16 cellular contexts compared by ENCODE assay signal in the genomic region with DNA sequence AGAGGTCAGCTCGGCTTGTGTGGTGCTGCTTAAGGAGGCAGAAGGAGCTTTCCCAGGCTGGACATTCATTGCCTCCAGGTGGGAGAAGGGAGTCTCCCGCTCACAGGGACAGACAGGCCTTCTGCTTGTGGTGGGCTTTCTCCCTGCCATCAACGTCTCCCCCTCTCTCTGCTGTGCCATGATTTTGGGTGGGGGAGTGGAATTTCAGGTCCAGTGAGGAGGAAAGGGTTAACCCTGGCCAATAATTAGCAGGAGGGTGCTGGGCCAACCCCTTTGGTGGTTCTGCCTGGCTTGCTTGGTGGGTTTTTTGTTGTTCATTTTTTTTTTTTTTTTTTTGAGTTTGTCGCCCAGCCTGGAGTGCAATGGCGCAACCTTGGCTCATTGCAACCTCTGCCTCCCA.
DNase-seq lines count a peak whose midpoint lies in the region; ATAC-seq and TF ChIP-seq lines count a peak whose summit lies in the region.
"Had no signal": no experiment of that assay in that cellular context is flagged by ENCODE, and none has a peak within 500 bp of the region (broad histone marks: within the 10 kb centered on the region; RNA-seq: fewer than 3 reads in every experiment).

No MANE protein-coding gene starts in this region.

- H3K27me3 Mint-ChIP-seq in progenitor cell of endocrine pancreas = peaks cover 31% of the 10 kb centered on the region

- dilution Hi-C loops in IMR-90 (cut with HindIII; ENCODE audit: low sequenced_read_pairs, unreplicated experiment) = no loop called here

- no peak for ATAC-seq in IMR-90 (ENCODE audit: low read depth)

- H4K20me1 ChIP-seq in IMR-90 (ENCODE audit: insufficient read depth, low read length) = no peaks in the 10 kb centered on the region
- H4K20me1 ChIP-seq: BLaER1 treated with 17β-estradiol and CSF1 and Interleukin-3, amounts not matched to agents 10 nM and 100 nM had no signal

- DNase-seq in AG04450 (ENCODE audit: low read depth, low spot score) = no peak
- no peak for DNase-seq in IMR-90
- peak; percentile 51 for DNase-seq in left kidney (ENCODE audit: low read depth, low spot score)
- no peak for DNase-seq in trophoblast cell
- no peak for DNase-seq in epidermal melanocyte (ENCODE audit: insufficient read length, low spot score)
- no peak for DNase-seq in prostate gland (ENCODE audit: low spot score)
- DNase-seq in head of caudate nucleus = no peak
- no peak for DNase-seq in progenitor cell of endocrine pancreas (ENCODE audit: low spot score, unreplicated experiment)
- DNase-seq: 8988T; CD4-positive, CD25-positive, alpha-beta regulatory T cell; DMS53; GF-D8; GOT3 had no signal

- no peak for TF ChIP-seq POLR2A in IMR-90 (IDR thresholded peaks at IDR 0.05; ENCODE audit: low read depth, low read length)
- TF ChIP-seq POLR2A in prostate gland (IDR thresholded peaks at IDR 0.05) = no peak

- peak overlapping the region; percentile 55 for H4K91ac ChIP-seq in IMR-90 (ENCODE audit: insufficient read depth, low read depth, low read length)
- H4K91ac ChIP-seq in trophoblast cell (ENCODE audit: low read depth, low read length) = no peak overlapping the region

- no peak overlapping the region for H3K4me3 Mint-ChIP-seq in progenitor cell of endocrine pancreas (ENCODE audit: low read depth)
- H3K4me3 Mint-ChIP-seq: CD4-positive, CD25-positive, alpha-beta regulatory T cell; H9; IgD-negative memory B cell had no signal

- H3K79me2 ChIP-seq in trophoblast cell (ENCODE audit: control insufficient read depth, insufficient read depth, low read length, poor library complexity) = no peaks in the 10 kb centered on the region

- H3K4me2 ChIP-seq in IMR-90 (ENCODE audit: low read depth, low read length) = no peak overlapping the region
- H3K4me2 ChIP-seq in trophoblast cell (ENCODE audit: low read length) = no peak overlapping the region

- no CpG with 5 or more reads among the region's 5 CpGs for WGBS in IMR-90 (ENCODE audit: extremely low coverage in 2 of 2, insufficient read length in 1 of 2), 2 experiments
- WGBS in trophoblast cell (ENCODE audit: extremely low coverage, insufficient coverage, insufficient read length) = no CpG with 5 or more reads among the region's 5 CpGs
- WGBS in prostate gland = 89% methylated on average over 5 of the region's 5 CpGs

- BruUV-seq in IMR-90 (replicated peaks; lab: Mats Ljungman, UMichigan) = no TSS peak

- in situ Hi-C loops in IMR-90 (cut with MboI; ENCODE audit: low sequenced_read_pairs) = no loop called here

- H3K9me1 ChIP-seq in IMR-90 (ENCODE audit: insufficient read depth, low read length) = peaks cover 17% of the 10 kb centered on the region

- intact Hi-C loops in IMR-90 (cut with micrococcal nuclease) = loop anchor here (1.0 kb wide), 1 partner anchor 73 kb away; no protein-coding TSS in a partner anchor
- intact Hi-C loops in prostate gland (cut with DNase I) = no loop called here
- intact Hi-C loops in head of caudate nucleus (cut with DNase I) = no loop called here

- H3K9me3 Mint-ChIP-seq in progenitor cell of endocrine pancreas (ENCODE audit: low read depth) = no peaks in the 10 kb centered on the region
- H3K9me3 Mint-ChIP-seq: H9, IgD-negative memory B cell had no signal

- H3K4me1 Mint-ChIP-seq in progenitor cell of endocrine pancreas (ENCODE audit: low read depth) = peaks cover 1% of the 10 kb centered on the region

- no peak overlapping the region for H3K27ac Mint-ChIP-seq in progenitor cell of endocrine pancreas
- H3K27ac Mint-ChIP-seq: CD4-positive, CD25-positive, alpha-beta regulatory T cell had no signal

- POLR2A ChIA-PET in AG04450 (lab: Yijun Ruan, JAX) (interaction anchor here (1.9 kb wide), 1 partner anchor 19 kb away, joined by 10 read pairs; no protein-coding TSS in a partner anchor), IMR-90 (lab: Charles Lee; ENCODE audit: unreplicated experiment) (no interaction called here)

- H4K8ac ChIP-seq in IMR-90 (ENCODE audit: low read depth in 2 of 2, low read length in 2 of 2) = peak overlapping the region; percentile 65 to 82; a peak in 3 of 4 replicates
- no peak overlapping the region for H4K8ac ChIP-seq in trophoblast cell (ENCODE audit: low read depth, low read length)

- no peak overlapping the region for H2AK9ac ChIP-seq in IMR-90 (replicated peaks; ENCODE audit: low read depth, low read length, poor library complexity)

- H3K9me3 ChIP-seq in AG04450 (ENCODE audit: control insufficient read depth, insufficient read depth, low read length) (no peaks in the 10 kb centered on the region; the same call in 1 of the 2 replicates), IMR-90 (ENCODE audit: control insufficient read depth, insufficient read depth, low read length) (no peaks in the 10 kb centered on the region), trophoblast cell (ENCODE audit: insufficient read depth, low read depth, low read length) (peaks cover 3% of the 10 kb centered on the region), prostate gland (no peaks in the 10 kb centered on the region)
- H3K9me3 ChIP-seq: BLaER1 treated with 17β-estradiol and CSF1 and Interleukin-3, amounts not matched to agents 10 nM and 100 nM had no signal

- H3K36me3 ChIP-seq in IMR-90 (ENCODE audit: control insufficient read depth, insufficient read depth, low read length) = no peaks in the 10 kb centered on the region
- H3K36me3 ChIP-seq in trophoblast cell (ENCODE audit: control insufficient read depth in 1 of 2, insufficient read depth in 2 of 2, low read length in 2 of 2) = no peaks in the 10 kb centered on the region
- no peaks in the 10 kb centered on the region for H3K36me3 ChIP-seq in prostate gland
- H3K36me3 ChIP-seq: BLaER1 treated with 17β-estradiol and CSF1 and Interleukin-3, amounts not matched to agents 10 nM and 100 nM had no signal

- H3K23ac ChIP-seq in IMR-90 (ENCODE audit: low read depth, low read length) = no peak overlapping the region
- H3K23ac ChIP-seq in trophoblast cell (ENCODE audit: low read length) = no peak overlapping the region

- H3K9ac ChIP-seq in IMR-90 (ENCODE audit: low read depth, low read length) (no peak overlapping the region), trophoblast cell (ENCODE audit: low read length) (no peak overlapping the region)
- H3K9ac ChIP-seq: BLaER1 treated with 17β-estradiol and CSF1 and Interleukin-3, amounts not matched to agents 10 nM and 100 nM had no signal

- H3K27me3 ChIP-seq in AG04450 (ENCODE audit: control insufficient read depth, insufficient read depth, low read length) = no peaks in the 10 kb centered on the region
- H3K27me3 ChIP-seq in IMR-90 (ENCODE audit: control insufficient read depth, insufficient read depth, low read length) = no peaks in the 10 kb centered on the region
- H3K27me3 ChIP-seq in trophoblast cell (ENCODE audit: insufficient read depth, low read length) = no peaks in the 10 kb centered on the region
- H3K27me3 ChIP-seq in prostate gland (replicated peaks; ENCODE audit: insufficient read depth) = no peaks in the 10 kb centered on the region

- H2AFZ ChIP-seq in IMR-90 (replicated peaks; ENCODE audit: low read length, poor library complexity) (no peak overlapping the region), trophoblast cell (ENCODE audit: insufficient read depth, low read length, poor library complexity) (no peak overlapping the region)

- H2BK5ac ChIP-seq in IMR-90 (ENCODE audit: low read depth, low read length, poor library complexity, severe bottlenecking) (peak overlapping the region; percentile 68), trophoblast cell (ENCODE audit: low read depth, low read length, poor library complexity) (no peak overlapping the region)

- H3K4me1 ChIP-seq in IMR-90 (ENCODE audit: control insufficient read depth, insufficient read depth, low read length) (peaks cover 29% of the 10 kb centered on the region), trophoblast cell (ENCODE audit: control insufficient read depth in 1 of 2, insufficient read depth in 2 of 2, low read length in 2 of 2) (peaks cover 24 to 25% of the 10 kb centered on the region in 2 experiments), prostate gland (replicated peaks) (no peaks in the 10 kb centered on the region)

- no peak for TF ChIP-seq RAD21 in IMR-90 (IDR thresholded peaks at IDR 0.05; ENCODE audit: low read length)

- no peaks in the 10 kb centered on the region for H3K36me3 Mint-ChIP-seq in progenitor cell of endocrine pancreas (ENCODE audit: insufficient read depth)
- H3K36me3 Mint-ChIP-seq: CD4-positive, CD25-positive, alpha-beta regulatory T cell; IgD-negative memory B cell had no signal

- peak overlapping the region; percentile 86 for H3K4ac ChIP-seq in IMR-90 (ENCODE audit: low read depth, low read length)
- H3K4ac ChIP-seq in trophoblast cell (ENCODE audit: low read depth, low read length) = no peak overlapping the region

- TF ChIP-seq CTCF in AG04450 (IDR thresholded peaks at IDR 0.05; ENCODE audit: low read depth, low read length) (no peak), IMR-90 (conservative IDR thresholded peaks at IDR 0.05; ENCODE audit: low read depth, low read length) (no peak), prostate gland (IDR thresholded peaks at IDR 0.05) (no peak), progenitor cell of endocrine pancreas (IDR thresholded peaks at IDR 0.05; ENCODE audit: unreplicated experiment) (no peak)

- peak overlapping the region; percentile 94 for H2BK120ac ChIP-seq in IMR-90 (ENCODE audit: low read depth, low read length)
- no peak overlapping the region for H2BK120ac ChIP-seq in trophoblast cell (ENCODE audit: insufficient read depth, low read length, poor library complexity)

- no peak overlapping the region for H3K4me3 ChIP-seq in AG04450 (ENCODE audit: low read depth, low read length)
- no peak overlapping the region for H3K4me3 ChIP-seq in IMR-90 (ENCODE audit: insufficient read depth, low read depth, low read length)
- no peak overlapping the region for H3K4me3 ChIP-seq in trophoblast cell (ENCODE audit: low read depth, low read length)
- no peak overlapping the region for H3K4me3 ChIP-seq in prostate gland
- H3K4me3 ChIP-seq: BLaER1 treated with 17β-estradiol and CSF1 and Interleukin-3, amounts not matched to agents 10 nM and 100 nM had no signal

- H2BK15ac ChIP-seq in IMR-90 (ENCODE audit: low read depth, low read length) = peak overlapping the region; percentile 35; the same call in 1 of the 3 replicates

- H3K79me1 ChIP-seq in IMR-90 (ENCODE audit: low read depth in 1 of 2, low read length in 2 of 2) (peaks cover 3% of the 10 kb centered on the region in 2 experiments; a peak in 2 of 4 replicates), trophoblast cell (ENCODE audit: low read length) (peaks cover 11% of the 10 kb centered on the region)

- peak overlapping the region; percentile 30; the same call in 1 of the 2 replicates for H3K18ac ChIP-seq in IMR-90 (ENCODE audit: low read depth, low read length)
- no peak overlapping the region for H3K18ac ChIP-seq in trophoblast cell (ENCODE audit: low read length)

- H4K5ac ChIP-seq in IMR-90 (ENCODE audit: low read depth, low read length) = peak overlapping the region; percentile 24; the same call in 1 of the 2 replicates

- H2AK5ac ChIP-seq in IMR-90 (ENCODE audit: low read depth, low read length) (peak overlapping the region; percentile 97), trophoblast cell (ENCODE audit: low read length) (no peak overlapping the region)

- H2BK20ac ChIP-seq in IMR-90 (ENCODE audit: low read depth, low read length) = peak overlapping the region; percentile 80

- H3K14ac ChIP-seq in IMR-90 (replicated peaks; ENCODE audit: low read depth, low read length) (peak overlapping the region; percentile 77), trophoblast cell (ENCODE audit: low read length) (no peak overlapping the region)

- peak overlapping the region; percentile 13 for H2BK12ac ChIP-seq in trophoblast cell (ENCODE audit: low read length)

- no peak overlapping the region for H4K12ac ChIP-seq in trophoblast cell (ENCODE audit: low read depth, low read length)

- H3K56ac ChIP-seq in IMR-90 (ENCODE audit: extremely low read depth, insufficient read depth, low read length) = no peak overlapping the region

- H3K27ac ChIP-seq in AG04450 (ENCODE audit: low read depth, low read length) (peak overlapping the region; percentile 1), IMR-90 (ENCODE audit: insufficient read depth, low read length) (peak overlapping the region; percentile 28; the same call in 1 of the 2 replicates), trophoblast cell (ENCODE audit: low read depth, low read length) (no peak overlapping the region), prostate gland (no peak overlapping the region)
- H3K27ac ChIP-seq: BLaER1 treated with 17β-estradiol and CSF1 and Interleukin-3, amounts not matched to agents 10 nM and 100 nM had no signal

- CTCF ChIA-PET in AG04450 (lab: Charles Lee) (interaction anchor here (0.6 to 4.6 kb wide), 3 partner anchors 164 to 188 kb away, joined by 3 to 31 read pairs (median 7); no protein-coding TSS in a partner anchor), IMR-90 (lab: Yijun Ruan, JAX) (no interaction called here)

Comparison
In these comparisons a context has a peak if more than half of its experiments do, and no peak if none do; other contexts are left out.
1. H3K27ac ChIP-seq: peak in AG04450 (single experiment) and IMR-90 (single experiment); none in trophoblast cell (single experiment) and prostate gland (0 of 2).